Comparison of ENCODE assay signal across 1 cellular context in the genomic region with DNA sequence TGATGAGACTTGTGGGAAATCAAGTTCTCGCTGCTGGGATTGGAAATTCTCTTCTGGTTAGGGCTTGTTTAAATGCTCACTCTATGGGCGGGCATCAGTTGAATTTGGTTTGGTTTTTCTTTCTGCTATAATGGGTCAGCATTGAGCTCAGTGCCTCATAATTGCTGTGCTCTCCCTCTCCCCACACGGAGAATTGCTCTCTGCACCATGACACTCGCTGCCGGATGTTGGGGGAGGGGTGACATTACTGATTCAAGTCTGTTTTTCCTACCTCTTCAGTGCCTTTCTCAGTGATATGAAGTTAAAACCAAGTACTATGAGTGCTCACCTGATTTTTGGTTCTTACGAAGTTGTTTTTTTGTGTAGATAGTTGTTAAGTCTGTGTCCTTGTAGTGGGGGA.
TF ChIP-seq lines count a peak whose summit lies in the region.

No MANE protein-coding gene starts in this region.

TF ChIP-seq in HepG2, 621 proteins besides CTCF, POLR2A, EP300 and RAD21 (continued from another document):
- TF ChIP-seq ZNF318 (CRISPR knock-in tag; IDR thresholded peaks at IDR 0.05) (no peak), EHMT2 (IDR thresholded peaks at IDR 0.05; ENCODE audit: borderline replicate concordance, low read depth, low read length) (peak; percentile 80; the same call in 1 of the 2 replicates), ZNF281 (CRISPR knock-in tag; IDR thresholded peaks at IDR 0.05; ENCODE audit: borderline replicate concordance) (peak; percentile 95), TEAD3 (CRISPR knock-in tag; optimal IDR thresholded peaks at IDR 0.05; ENCODE audit: borderline replicate concordance) (peak; percentile 20), MZF1 (CRISPR knock-in tag; IDR thresholded peaks at IDR 0.05; ENCODE audit: borderline replicate concordance) (no peak), MLX (CRISPR knock-in tag; IDR thresholded peaks at IDR 0.05) (no peak), ZSCAN31 (CRISPR knock-in tag; IDR thresholded peaks at IDR 0.05; ENCODE audit: low read depth) (no peak), ZNF354B (CRISPR knock-in tag; IDR thresholded peaks at IDR 0.05) (0 out of 2 replicates have a peak, but pooled peaks have one; percentile 20), SP1 (IDR thresholded peaks at IDR 0.05) (no peak), SP1 (CRISPR knock-in tag; IDR thresholded peaks at IDR 0.05) (no peak), ZMAT3 (CRISPR knock-in tag; conservative IDR thresholded peaks at IDR 0.05) (0 out of 2 replicates have a peak, but pooled peaks have one; percentile 37), POGZ (CRISPR knock-in tag; IDR thresholded peaks at IDR 0.05) (peak; percentile 63), POLR2G (IDR thresholded peaks at IDR 0.05; ENCODE audit: low read depth, low read length) (no peak), TARDBP (CRISPR knock-in tag; IDR thresholded peaks at IDR 0.05) (peak; percentile 26; the same call in 1 of the 2 replicates), U2AF2 (IDR thresholded peaks at IDR 0.05; ENCODE audit: low read depth, low read length) (no peak)
- TF ChIP-seq, protein P1, sequence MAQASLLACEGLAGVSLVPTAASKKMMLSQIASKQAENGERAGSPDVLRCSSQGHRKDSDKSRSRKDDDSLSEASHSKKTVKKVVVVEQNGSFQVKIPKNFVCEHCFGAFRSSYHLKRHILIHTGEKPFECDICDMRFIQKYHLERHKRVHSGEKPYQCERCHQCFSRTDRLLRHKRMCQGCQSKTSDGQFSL (CRISPR knock-in tag; IDR thresholded peaks at IDR 0.05), result no peak
